In the genomic region with DNA sequence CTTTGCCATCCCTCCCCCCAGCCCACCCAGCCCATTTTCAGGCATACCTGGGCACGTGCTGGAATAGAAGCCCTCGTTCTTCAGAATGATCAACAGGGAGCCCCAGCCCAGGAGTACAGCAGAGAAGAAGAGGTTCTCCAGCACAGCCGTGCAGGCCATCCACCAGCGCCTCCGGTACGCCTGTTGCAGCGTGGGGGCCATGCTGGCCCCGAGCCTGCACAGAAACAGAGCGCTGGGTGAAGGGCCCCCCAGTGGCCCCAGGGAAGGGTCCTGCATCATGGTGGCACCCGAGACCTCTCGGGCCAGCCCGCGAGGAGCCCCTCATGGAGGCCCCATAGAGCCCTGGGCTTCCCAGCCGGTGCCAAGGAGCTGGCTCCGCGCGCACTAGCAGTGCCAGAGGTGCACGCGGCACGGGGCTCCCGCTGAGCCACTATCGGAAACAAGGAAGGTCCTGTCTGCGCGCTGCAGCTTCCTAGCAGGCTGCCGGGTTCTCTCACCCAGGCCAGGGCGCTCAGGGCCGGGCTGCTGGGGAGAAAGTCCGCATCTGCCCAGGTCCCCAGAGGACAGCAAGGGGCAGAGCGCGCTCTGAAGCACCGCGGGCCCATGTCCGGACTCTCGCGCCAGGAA, we compare ENCODE assay signal across 8 cellular contexts. TPM values are rescaled to one million over a fixed set of nuclear protein-coding genes. Genes with fewer than 3 reads are reported as not detected.
DNase-seq lines count a peak whose midpoint lies in the region; ATAC-seq and TF ChIP-seq lines count a peak whose summit lies in the region.

No MANE protein-coding gene starts in this region.

- H3F3A ChIP-seq in PC-3 (ENCODE audit: low read length, unreplicated experiment) = no peaks in the 10 kb centered on the region

- H3K4me3 ChIP-seq in PC-3 (ENCODE audit: low read length) (peak overlapping the region; percentile 94), astrocyte of the cerebellum (ENCODE audit: low read depth, low read length) (peak overlapping the region; percentile 80)

- ATAC-seq in HG03025 (IDR thresholded peaks at IDR 0.05; ENCODE audit: low FRiP score, unreplicated experiment) (peak; percentile 26), PC-3 (peak; percentile 65)

- peaks cover 9% of the 10 kb centered on the region for H3K4me1 ChIP-seq in PC-3 (ENCODE audit: insufficient read depth, low read length)

- no peaks in the 10 kb centered on the region for H3K36me3 ChIP-seq in PC-3 (ENCODE audit: low read depth, low read length)

- no peaks in the 10 kb centered on the region for H3K27me3 ChIP-seq in PC-3 (ENCODE audit: low read length)

- no peaks in the 10 kb centered on the region for H3K9me2 ChIP-seq in PC-3 (replicated peaks; ENCODE audit: low read length)

- H3K9me3 ChIP-seq in PC-3 (ENCODE audit: low read length) = no peaks in the 10 kb centered on the region

- BruUV-seq in PC-3 (replicated peaks; lab: Mats Ljungman, UMichigan) = no TSS peak

- peak overlapping the region; percentile 83 for H2AFZ ChIP-seq in PC-3 (ENCODE audit: low read length)

- CTCF ChIA-PET in PC-3 (lab: Charles Lee) = interaction anchor here (0.5 to 1.1 kb wide), 2 partner anchors 55 to 168 kb away, joined by 4 to 9 read pairs; no protein-coding TSS in a partner anchor

- H3K79me2 ChIP-seq in PC-3 (ENCODE audit: low read length) = no peaks in the 10 kb centered on the region

- H3K4me2 ChIP-seq in PC-3 (ENCODE audit: low read length) = peak overlapping the region; percentile 100

- DNase-seq in NCI-H2227 (lab: John Stamatoyannopoulos, UW; ENCODE audit: unreplicated experiment) (peak; percentile 30), NCI-H2227 treated with DMSO at 0.1 percent for 48 hours (lab: John Stamatoyannopoulos, UW) (no peak), PC-3 (peak; percentile 41), astrocyte of the cerebellum (ENCODE audit: low read depth) (no peak), iPS-NIHi11 (ENCODE audit: low spot score) (peak; percentile 61)
- DNase-seq in stimulated activated CD4-positive, alpha-beta T cell treated with anti-CD3 and anti-CD28 coated beads, Interleukin-12 subunit alpha, Interleukin-12 subunit beta, amount 100 ng/mL, for 24 hours (ENCODE audit: low read depth in 2 of 2) = peak; percentile 10 to 15
- no peak for DNase-seq in NK-92 treated with Interleukin-12 subunit alpha and Interleukin-12 subunit beta, amount 100 ng/mL, for 24 hours (lab: John Stamatoyannopoulos, UW)

- intact Hi-C loops in PC-3 (cut with micrococcal nuclease) = no loop called here

- H4K20me1 ChIP-seq in PC-3 (ENCODE audit: low read length) = no peaks in the 10 kb centered on the region

- TF ChIP-seq CTCF in PC-3 (conservative IDR thresholded peaks at IDR 0.05; ENCODE audit: low read depth, low read length) = no peak
- TF ChIP-seq CTCF in astrocyte of the cerebellum (IDR thresholded peaks at IDR 0.05; ENCODE audit: low read depth, low read length, missing control alignments) = no peak

- peak overlapping the region; percentile 62 for H3K9ac ChIP-seq in PC-3 (ENCODE audit: low read length)

- in situ Hi-C loops in astrocyte of the cerebellum (cut with HindIII; ENCODE audit: low sequenced_read_pairs) = no loop called here

- no peak overlapping the region for H3K27ac ChIP-seq in PC-3 (ENCODE audit: low read length)

- POLR2A ChIA-PET in PC-3 (lab: Charles Lee; ENCODE audit: unreplicated experiment) = no interaction called here

RNA-seq across cellular contexts. Expression of gene SLC43A1, which starts 1.5 kb away (rescaled TPM):
- total RNA-seq in PC-3 (2014; rRNA removed) = 7.4 and 12.4 TPM in 2 replicates

RNA-seq across cellular contexts. Expression of gene TIMM10, which starts 16.5 kb away (rescaled TPM):
- total RNA-seq in PC-3 (2014; rRNA removed) = 233 and 313 TPM in 2 replicates

RNA-seq across cellular contexts. Expression of gene SMTNL1, which starts 23.4 kb away (rescaled TPM):
- not detected in 2 replicates for total RNA-seq in PC-3 (2014; rRNA removed)

RNA-seq across cellular contexts. Expression of gene UBE2L6, which starts 53.4 kb away (rescaled TPM):
- total RNA-seq in PC-3 (2014; rRNA removed) = 16.5 and 17.3 TPM in 2 replicates

RNA-seq across cellular contexts. Expression of gene RTN4RL2, which starts 53.7 kb away (rescaled TPM):
- total RNA-seq in PC-3 (2014; rRNA removed) = 3.5 and 6.5 TPM in 2 replicates

Comparison
In these comparisons a context has a peak if more than half of its experiments do, and no peak if none do; other contexts are left out.
1. DNase-seq: peak in NCI-H2227 (single experiment), PC-3 (single experiment), iPS-NIHi11 (single experiment) and stimulated activated CD4-positive, alpha-beta T cell treated with anti-CD3 and anti-CD28 coated beads, Interleukin-12 subunit alpha, Interleukin-12 subunit beta, amount 100 ng/mL, for 24 hours (2 of 2); none in NCI-H2227 treated with DMSO at 0.1 percent for 48 hours (single experiment), astrocyte of the cerebellum (single experiment) and NK-92 treated with Interleukin-12 subunit alpha and Interleukin-12 subunit beta, amount 100 ng/mL, for 24 hours (single experiment).